In genomic region chr3:191345334-191345733, GRCh38 we compare ENCODE assay signal across 16 cellular contexts. TPM values are rescaled to one million over a fixed set of nuclear protein-coding genes. Genes with fewer than 3 reads are reported as not detected.
"Had no signal": no experiment of that assay in that cellular context is flagged by ENCODE, and none has a peak within 500 bp of the region (broad histone marks: within the 10 kb centered on the region; RNA-seq: fewer than 3 reads in every experiment).

No MANE protein-coding gene starts in this region.

- H3K9me3 ChIP-seq: left lung, sigmoid colon, stomach had no signal

- H3K36me3 ChIP-seq: left lung, sigmoid colon, stomach, WERI-Rb-1 had no signal

- H3K27ac ChIP-seq: left lung, sigmoid colon, stomach, WERI-Rb-1 had no signal

- H3K4me3 ChIP-seq: left lung, sigmoid colon, stomach had no signal

- ATAC-seq: left lung had no signal

- H3K27ac Mint-ChIP-seq: activated CD4-positive, alpha-beta T cell treated with anti-CD3 and anti-CD28 coated beads, Interleukin-2, amount 10 ng/mL, durations not matched to agents 7 days and 5 days; brain; dendritic cell treated with granulocyte-macrophage colony-stimulating factor and Interleukin-4, amounts not matched to agents 40 ng/mL and 50 ng/mL, for 4 days; endodermal cell had no signal

- H3K9me3 Mint-ChIP-seq: activated CD4-positive, alpha-beta T cell treated with anti-CD3 and anti-CD28 coated beads, Interleukin-2, amount 10 ng/mL, durations not matched to agents 7 days and 5 days; brain; dendritic cell treated with granulocyte-macrophage colony-stimulating factor and Interleukin-4, amounts not matched to agents 40 ng/mL and 50 ng/mL, for 4 days; endodermal cell had no signal

- H3K4me3 Mint-ChIP-seq: activated CD4-positive, alpha-beta T cell treated with anti-CD3 and anti-CD28 coated beads, Interleukin-2, amount 10 ng/mL, durations not matched to agents 7 days and 5 days; brain; dendritic cell treated with granulocyte-macrophage colony-stimulating factor and Interleukin-4, amounts not matched to agents 40 ng/mL and 50 ng/mL, for 4 days; endodermal cell had no signal

- H3K27me3 ChIP-seq: left lung, sigmoid colon, stomach had no signal

- FAIRE-seq: islet of Langerhans had no signal

- H3K36me3 Mint-ChIP-seq: brain had no signal

- DNase-seq: activated CD4-positive, alpha-beta T cell treated with anti-CD3 and anti-CD28 coated beads, Interleukin-2, amount 10 ng/mL, durations not matched to agents 7 days and 5 days; activated CD8-positive, alpha-beta memory T cell treated with anti-CD3 and anti-CD28 coated beads for 24 hours; activated naive CD4-positive, alpha-beta T cell treated with anti-CD3 and anti-CD28 coated beads, Interleukin-2, amount 50 U/mL, for 16 hours; amniotic stem cell; endodermal cell; erythroblast; left lung; mesendoderm; sigmoid colon; stimulated activated CD4-positive, alpha-beta T cell treated with anti-CD3 and anti-CD28 coated beads, Interleukin-4, amount 100 ng/mL, for 24 hours; stomach; T-helper 1 cell; WERI-Rb-1 had no signal

- H3K27me3 Mint-ChIP-seq: activated CD4-positive, alpha-beta T cell treated with anti-CD3 and anti-CD28 coated beads, Interleukin-2, amount 10 ng/mL, durations not matched to agents 7 days and 5 days; brain; dendritic cell treated with granulocyte-macrophage colony-stimulating factor and Interleukin-4, amounts not matched to agents 40 ng/mL and 50 ng/mL, for 4 days had no signal

RNA-seq across cellular contexts. Expression of gene UTS2B, which starts 15.0 kb away (rescaled TPM):
- total RNA-seq: stomach had no signal
